14 cellular contexts compared by ENCODE assay signal in genomic region chr1:39896909-39897685, GRCh38. TPM values are rescaled to one million over a fixed set of nuclear protein-coding genes. Genes with fewer than 3 reads are reported as not detected.
DNase-seq lines count a peak whose midpoint lies in the region; ATAC-seq, FAIRE-seq and TF ChIP-seq lines count a peak whose summit lies in the region.
"Had no signal": no experiment of that assay in that cellular context is flagged by ENCODE, and none has a peak within 500 bp of the region (broad histone marks: within the 10 kb centered on the region; RNA-seq: fewer than 3 reads in every experiment).

No MANE protein-coding gene starts in this region.

- H3K36me3 Mint-ChIP-seq in nephron progenitor cell (ENCODE audit: low read depth): no peaks in the 10 kb centered on the region

- peaks cover 9% of the 10 kb centered on the region for H3K27me3 Mint-ChIP-seq in nephron progenitor cell (ENCODE audit: low read depth, poor library complexity)

- in situ Hi-C loops in brain microvascular endothelial cell (cut with HindIII; ENCODE audit: low pct_ligation_motif_present, low sequenced_read_pairs): no loop called here

- TF ChIP-seq CTCF in brain microvascular endothelial cell (IDR thresholded peaks at IDR 0.05; ENCODE audit: low read depth, low read length, missing control alignments): no peak
- TF ChIP-seq CTCF in nephron progenitor cell (IDR thresholded peaks at IDR 0.05): no peak

- no peak for FAIRE-seq in GM12891 (lab: Jason Lieb, UNC)
- FAIRE-seq: kidney, TTC549, urothelium cell line had no signal

- peaks cover 75% of the 10 kb centered on the region for H3K4me1 Mint-ChIP-seq in nephron progenitor cell

- ATAC-seq in HG02938 (IDR thresholded peaks at IDR 0.05; ENCODE audit: unreplicated experiment): no peak
- ATAC-seq: naive thymus-derived CD8-positive, alpha-beta T cell had no signal

- no peaks in the 10 kb centered on the region for H3K27me3 ChIP-seq in brain microvascular endothelial cell (replicated peaks)

- H3K4me3 ChIP-seq in brain microvascular endothelial cell (ENCODE audit: low read depth, low read length): no peak overlapping the region
- H3K4me3 ChIP-seq: PC-9 had no signal

- H3K27ac ChIP-seq in brain microvascular endothelial cell: no peak overlapping the region
- H3K27ac ChIP-seq: PC-9 had no signal

- H3K27ac Mint-ChIP-seq in nephron progenitor cell: peak overlapping the region; percentile 30

- no peaks in the 10 kb centered on the region for H3K36me3 ChIP-seq in brain microvascular endothelial cell (replicated peaks)

- H3K9me3 Mint-ChIP-seq in nephron progenitor cell: no peaks in the 10 kb centered on the region
- H3K9me3 Mint-ChIP-seq: naive thymus-derived CD8-positive, alpha-beta T cell had no signal

- H3K4me3 Mint-ChIP-seq in nephron progenitor cell: no peak overlapping the region
- H3K4me3 Mint-ChIP-seq: naive thymus-derived CD8-positive, alpha-beta T cell had no signal

- no peak for DNase-seq in GM12891 (ENCODE audit: insufficient read length, low spot score)
- peak; percentile 47 for DNase-seq in NCI-H226
- DNase-seq in brain microvascular endothelial cell: peak; percentile 47
- no peak for DNase-seq in nephron progenitor cell
- no peak for DNase-seq in activated naive CD4-positive, alpha-beta T cell (lab: John Stamatoyannopoulos, UW)
- no peak for DNase-seq in occipital lobe (lab: John Stamatoyannopoulos, UW)
- no peak for DNase-seq in DMS114 treated with DMSO at 0.1 percent for 48 hours (lab: John Stamatoyannopoulos, UW; ENCODE audit: unreplicated experiment)
- DNase-seq: kidney; naive thymus-derived CD8-positive, alpha-beta T cell; NCI-H1105; PC-9 had no signal

- peak; percentile 15; the same call in 1 of the 2 replicates for TF ChIP-seq POLR2A in GM12891 (IDR thresholded peaks at IDR 0.05; ENCODE audit: low read depth, low read length)

TF ChIP-seq in GM12891, 5 proteins besides CTCF, POLR2A, EP300 and RAD21:
- TF ChIP-seq TAF1 (IDR thresholded peaks at IDR 0.05; ENCODE audit: low read depth, low read length) (no peak), PAX5 (IDR thresholded peaks at IDR 0.05; ENCODE audit: insufficient read depth, low read length, severe bottlenecking) (no peak), POLR2AphosphoS5 (IDR thresholded peaks at IDR 0.05; ENCODE audit: low read depth, low read length) (no peak), SPI1 (IDR thresholded peaks at IDR 0.05; ENCODE audit: low read depth, low read length) (no peak), POU2F2 (IDR thresholded peaks at IDR 0.05; ENCODE audit: low read depth, low read length) (no peak)

RNA-seq across cellular contexts. Expression of gene MYCL, which starts 4.6 kb away (rescaled TPM):
- 1.2 TPM for polyA plus RNA-seq in GM12891 (2012; ENCODE audit: low read depth, missing spikeins)
- 12.5 TPM for total RNA-seq in occipital lobe
- total RNA-seq: naive thymus-derived CD8-positive, alpha-beta T cell had no signal
- polyA plus RNA-seq: naive thymus-derived CD8-positive, alpha-beta T cell had no signal

RNA-seq across cellular contexts. Expression of gene TRIT1, which starts 13.8 kb away (rescaled TPM):
- 20.9 TPM for polyA plus RNA-seq in GM12891 (2012; ENCODE audit: low read depth, missing spikeins)
- 42.7 TPM for total RNA-seq in occipital lobe

RNA-seq across cellular contexts. Expression of gene MFSD2A, which starts 57.8 kb away (rescaled TPM):
- 10.4 TPM for polyA plus RNA-seq in GM12891 (2012; ENCODE audit: low read depth, missing spikeins)
- 18.4 TPM for total RNA-seq in occipital lobe

Comparison
In these comparisons a context has a peak if more than half of its experiments do, and no peak if none do; other contexts are left out.
1. DNase-seq: peak in NCI-H226 (single experiment) and brain microvascular endothelial cell (single experiment); none in GM12891 (single experiment), nephron progenitor cell (single experiment), activated naive CD4-positive, alpha-beta T cell (0 of 4), occipital lobe (single experiment) and DMS114 treated with DMSO at 0.1 percent for 48 hours (single experiment).